In the genomic region with DNA sequence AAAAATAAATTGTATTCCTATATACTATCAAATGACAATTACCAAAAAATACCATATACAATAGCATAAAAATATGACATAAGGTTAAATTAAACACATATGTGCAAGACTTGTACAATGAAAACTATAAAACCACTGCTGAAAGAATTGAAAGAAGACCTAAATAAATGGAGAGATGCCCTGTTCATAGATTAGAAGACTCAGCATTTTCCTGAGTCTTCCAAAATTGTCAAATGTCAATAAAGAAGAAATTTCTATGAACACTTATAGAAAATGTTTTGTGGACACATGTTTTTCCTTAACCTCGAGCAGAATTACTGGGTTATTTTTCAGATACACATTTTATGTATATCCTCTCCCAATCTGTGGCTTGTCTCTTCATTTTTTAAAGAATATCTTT, we compare ENCODE assay signal across 8 cellular contexts.
"Had no signal": no experiment of that assay in that cellular context is flagged by ENCODE, and none has a peak within 500 bp of the region (broad histone marks: within the 10 kb centered on the region; RNA-seq: fewer than 3 reads in every experiment).

No MANE protein-coding gene starts in this region.

- H3K9ac ChIP-seq: GM23248 had no signal

- H2AFZ ChIP-seq: GM23248 had no signal

- H3K4me1 ChIP-seq: HAP-1 had no signal

- DNase-seq: GM23248, GOT3, H7, HFFc6, KG1 had no signal

- H3K4me3 ChIP-seq: GM23248, HAP-1 had no signal

- H3K36me3 ChIP-seq: HAP-1 had no signal

- ATAC-seq: HCT116 had no signal

- H3K9me3 ChIP-seq: HAP-1 had no signal

- H3K27ac ChIP-seq: GM23248, HL-60 had no signal
